Comparison of ENCODE assay signal across 1 cellular context in genomic region chr6:149329529-149329928, GRCh38.
TF ChIP-seq lines count a peak whose summit lies in the region.

No MANE protein-coding gene starts in this region.

TF ChIP-seq in HEK293, 187 proteins besides CTCF, POLR2A, EP300 and RAD21 (continued from another document):
- peak; percentile 41; the same call in 1 of the 2 replicates for TF ChIP-seq PRDM10 (tag by site-specific recombination; IDR thresholded peaks at IDR 0.05)
- peak; percentile 10; the same call in 1 of the 2 replicates for TF ChIP-seq OSR2 (tag by site-specific recombination; IDR thresholded peaks at IDR 0.05)
- no peak for TF ChIP-seq ZNF175 (tag by site-specific recombination; IDR thresholded peaks at IDR 0.05)
- no peak for TF ChIP-seq ZNF639 (tag by site-specific recombination; IDR thresholded peaks at IDR 0.05)
- TF ChIP-seq TCF7L2 (IDR thresholded peaks at IDR 0.05; ENCODE audit: borderline replicate concordance, low read depth, low read length) = peak; percentile 48; the same call in 1 of the 2 replicates
